Comparison of ENCODE assay signal across 10 cellular contexts in genomic region chr1:162136760-162137537, GRCh38.
DNase-seq lines count a peak whose midpoint lies in the region; ATAC-seq and TF ChIP-seq lines count a peak whose summit lies in the region.
"Had no signal": no experiment of that assay in that cellular context is flagged by ENCODE, and none has a peak within 500 bp of the region (broad histone marks: within the 10 kb centered on the region; RNA-seq: fewer than 3 reads in every experiment).

No MANE protein-coding gene starts in this region.

- ATAC-seq in GM19463 (IDR thresholded peaks at IDR 0.05; ENCODE audit: unreplicated experiment): no peak
- no peak for ATAC-seq in GM21528 (IDR thresholded peaks at IDR 0.05; ENCODE audit: low FRiP score, unreplicated experiment)

- peaks cover 37% of the 10 kb centered on the region for H3K4me1 ChIP-seq in SJCRH30

- no peaks in the 10 kb centered on the region for H3K36me3 Mint-ChIP-seq in progenitor cell of endocrine pancreas (ENCODE audit: insufficient read depth)

- peaks cover 24% of the 10 kb centered on the region for H3K4me1 Mint-ChIP-seq in progenitor cell of endocrine pancreas (ENCODE audit: low read depth)

- no peak overlapping the region; the same call in 1 of the 2 replicates for H3K27ac ChIP-seq in SJCRH30
- H3K27ac ChIP-seq: thoracic aorta had no signal

- no peaks in the 10 kb centered on the region for H3K27me3 Mint-ChIP-seq in progenitor cell of endocrine pancreas

- TF ChIP-seq CTCF in fibroblast of pulmonary artery (IDR thresholded peaks at IDR 0.05; ENCODE audit: low read length, missing control alignments): no peak
- TF ChIP-seq CTCF in progenitor cell of endocrine pancreas (IDR thresholded peaks at IDR 0.05; ENCODE audit: unreplicated experiment): no peak

- H3K4me3 ChIP-seq in SJCRH30 (no peak overlapping the region), fibroblast of pulmonary artery (replicated peaks; ENCODE audit: low read depth, low read length) (no peak overlapping the region)
- H3K4me3 ChIP-seq: thoracic aorta had no signal

- H3K4me3 Mint-ChIP-seq in progenitor cell of endocrine pancreas (ENCODE audit: low read depth): no peak overlapping the region

- no peaks in the 10 kb centered on the region for H3K9me3 Mint-ChIP-seq in progenitor cell of endocrine pancreas (ENCODE audit: low read depth)

- H3K9me3 ChIP-seq in SJCRH30 (replicated peaks): no peaks in the 10 kb centered on the region
- H3K9me3 ChIP-seq: thoracic aorta had no signal

- H3K36me3 ChIP-seq in SJCRH30: no peaks in the 10 kb centered on the region
- H3K36me3 ChIP-seq: thoracic aorta had no signal

- DNase-seq in ELR (ENCODE audit: low read depth) (peak; percentile 92), SJCRH30 (peak; percentile 14 to 30), fibroblast of pulmonary artery (ENCODE audit: low read depth) (peak; percentile 73), progenitor cell of endocrine pancreas (ENCODE audit: low spot score, unreplicated experiment) (no peak), mucosa of gallbladder (ENCODE audit: low spot score) (no peak), NCI-H2081 (lab: John Stamatoyannopoulos, UW) (no peak)
- DNase-seq: anterior cingulate cortex had no signal

- peak overlapping the region; percentile 27 for H3K27ac Mint-ChIP-seq in progenitor cell of endocrine pancreas

- no peaks in the 10 kb centered on the region for H3K27me3 ChIP-seq in SJCRH30

Comparison
In these comparisons a context has a peak if more than half of its experiments do, and no peak if none do; other contexts are left out.
1. DNase-seq: peak in ELR (single experiment), SJCRH30 (2 of 2) and fibroblast of pulmonary artery (single experiment); none in progenitor cell of endocrine pancreas (single experiment), mucosa of gallbladder (single experiment) and NCI-H2081 (0 of 2).